Comparison of ENCODE assay signal across 8 cellular contexts in the genomic region with DNA sequence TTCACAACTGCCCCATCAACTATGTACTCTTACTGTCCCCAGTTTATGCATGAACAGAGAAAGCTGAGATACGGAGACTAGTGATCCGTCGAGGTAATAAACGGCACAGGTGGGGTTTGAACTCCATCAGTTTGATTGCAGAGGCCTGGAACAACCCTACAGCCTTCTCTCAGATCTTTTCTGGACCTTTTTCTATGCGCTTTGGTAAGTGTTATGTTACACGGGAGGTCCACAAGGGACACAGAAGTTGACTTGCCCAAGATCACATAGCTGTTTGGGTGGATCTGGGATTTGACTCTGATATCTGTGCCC. TPM values are rescaled to one million over a fixed set of nuclear protein-coding genes. Genes with fewer than 3 reads are reported as not detected.
A peak's percentile ranks its signal among the peaks of the same experiment; 100 is the strongest.
DNase-seq lines count a peak whose midpoint lies in the region; FAIRE-seq and TF ChIP-seq lines count a peak whose summit lies in the region.

No MANE protein-coding gene starts in this region.

- FAIRE-seq in urothelium cell line (lab: Jason Lieb, UNC) = no peak

- H3K4me1 Mint-ChIP-seq in activated CD4-positive, alpha-beta T cell treated with anti-CD3 and anti-CD28 coated beads, Interleukin-2, amount 10 ng/mL, durations not matched to agents 7 days and 5 days = peaks cover 17% of the 10 kb centered on the region

- H3K27me3 ChIP-seq in adipocyte (replicated peaks; ENCODE audit: control insufficient read depth, insufficient read depth, low read length) (no peaks in the 10 kb centered on the region), layer of hippocampus (ENCODE audit: control insufficient read depth, insufficient read depth, low read length) (no peaks in the 10 kb centered on the region), testis (no peaks in the 10 kb centered on the region)

- peak overlapping the region; percentile 85 for H3K27ac ChIP-seq in layer of hippocampus (ENCODE audit: low read depth, low read length)
- peak overlapping the region; percentile 81 to 93 for H3K27ac ChIP-seq in testis

- H3K36me3 Mint-ChIP-seq in activated CD4-positive, alpha-beta T cell treated with anti-CD3 and anti-CD28 coated beads, Interleukin-2, amount 10 ng/mL, durations not matched to agents 7 days and 5 days (ENCODE audit: low read depth) = peaks cover 24% of the 10 kb centered on the region

- no peaks in the 10 kb centered on the region for H3K9me3 Mint-ChIP-seq in activated CD4-positive, alpha-beta T cell treated with anti-CD3 and anti-CD28 coated beads, Interleukin-2, amount 10 ng/mL, durations not matched to agents 7 days and 5 days

- peak overlapping the region; percentile 85 for H3K27ac Mint-ChIP-seq in activated CD4-positive, alpha-beta T cell treated with anti-CD3 and anti-CD28 coated beads, Interleukin-2, amount 10 ng/mL, durations not matched to agents 7 days and 5 days

- H3K27me3 Mint-ChIP-seq in activated CD4-positive, alpha-beta T cell treated with anti-CD3 and anti-CD28 coated beads, Interleukin-2, amount 10 ng/mL, durations not matched to agents 7 days and 5 days = peaks cover 3% of the 10 kb centered on the region

- H3K36me3 ChIP-seq in adipocyte (ENCODE audit: control insufficient read depth, insufficient read depth, low read length, severe bottlenecking) (peaks cover 29% of the 10 kb centered on the region), testis (ENCODE audit: low read depth, missing control alignments) (no peaks in the 10 kb centered on the region)

- 39 to 40% methylated on average over 6 of the region's 6 CpGs for WGBS in testis, 2 donors

- no peak for TF ChIP-seq POLR2A in testis (IDR thresholded peaks at IDR 0.05)

- no peak for DNase-seq in activated CD4-positive, alpha-beta T cell treated with anti-CD3 and anti-CD28 coated beads, Interleukin-2, amount 10 ng/mL, durations not matched to agents 7 days and 5 days
- DNase-seq in activated CD4-positive, alpha-beta T cell treated with anti-CD3 and anti-CD28 coated beads for 48 hours = no peak
- DNase-seq in adipocyte (ENCODE audit: low read depth) = no peak
- DNase-seq in testis = no peak
- no peak for DNase-seq in A172 (ENCODE audit: low spot score)
- no peak for DNase-seq in urothelium cell line (ENCODE audit: low spot score)
- no peak for DNase-seq in glomerular visceral epithelial cell (ENCODE audit: extremely low spot score)

- H3K9ac ChIP-seq in adipocyte (ENCODE audit: low read length) = peak overlapping the region; percentile 78

- POLR2A ChIA-PET in activated CD4-positive, alpha-beta T cell treated with anti-CD3 and anti-CD28 coated beads, Interleukin-2, amount 10 ng/mL, durations not matched to agents 7 days and 5 days (lab: Charles Lee) = no interaction called here

- peaks cover 23% of the 10 kb centered on the region for H3K4me1 ChIP-seq in adipocyte (ENCODE audit: control insufficient read depth, insufficient read depth, low read length)
- H3K4me1 ChIP-seq in testis = peaks cover 12% of the 10 kb centered on the region

- peak overlapping the region; percentile 68 for H3K4me3 ChIP-seq in adipocyte (ENCODE audit: low read length)
- peak overlapping the region; percentile 85 to 90 for H3K4me3 ChIP-seq in testis

- CTCF ChIA-PET in activated CD4-positive, alpha-beta T cell treated with anti-CD3 and anti-CD28 coated beads, Interleukin-2, amount 10 ng/mL, durations not matched to agents 7 days and 5 days (lab: Charles Lee) = interaction anchor here (0.7 to 3.2 kb wide), 14 partner anchors 9 to 493 kb away, joined by 3 to 16 read pairs (median 3); a partner anchor contains a TSS

- intact Hi-C loops in testis (cut with DNase I; ENCODE audit: low total_unique reads) = no loop called here

- peak overlapping the region; percentile 96 for H3K4me3 Mint-ChIP-seq in activated CD4-positive, alpha-beta T cell treated with anti-CD3 and anti-CD28 coated beads, Interleukin-2, amount 10 ng/mL, durations not matched to agents 7 days and 5 days

- no peak for TF ChIP-seq CTCF in testis (IDR thresholded peaks at IDR 0.05)

- H3K9me3 ChIP-seq in adipocyte (ENCODE audit: control insufficient read depth, low read length) (no peaks in the 10 kb centered on the region), testis (no peaks in the 10 kb centered on the region)

RNA-seq across cellular contexts. Expression of a gene that starts 1.1 kb away (rescaled TPM):
- 10 to 100 TPM; 58.8 to 64.9 TPM for total RNA-seq in activated CD4-positive, alpha-beta T cell treated with anti-CD3 and anti-CD28 coated beads, Interleukin-2, amount 10 ng/mL, durations not matched to agents 7 days and 5 days
- 10 to 100 TPM; 84.8 to 90.2 TPM for total RNA-seq in testis
- 145 TPM for polyA plus RNA-seq in testis (ENCODE audit: insufficient read depth, low read depth, low replicate concordance)
- total RNA-seq in A172 (2014; rRNA removed; shearing (Covaris generic)) = 81.7 and 91.5 TPM in 2 replicates

RNA-seq across cellular contexts. Expression of a gene that starts 29.4 kb away (rescaled TPM):
- not detected for total RNA-seq in activated CD4-positive, alpha-beta T cell treated with anti-CD3 and anti-CD28 coated beads, Interleukin-2, amount 10 ng/mL, durations not matched to agents 7 days and 5 days
- total RNA-seq in testis = 10 to 100 TPM; 17.6 to 33.3 TPM
- polyA plus RNA-seq in testis (ENCODE audit: insufficient read depth, low read depth, low replicate concordance) = 199 TPM
- total RNA-seq in A172 (2014; rRNA removed; shearing (Covaris generic)) = 30.0 and 34.5 TPM in 2 replicates

RNA-seq across cellular contexts. Expression of a gene that starts 45.8 kb away (rescaled TPM):
- 1 to 10 TPM; 2.0 to 2.6 TPM for total RNA-seq in activated CD4-positive, alpha-beta T cell treated with anti-CD3 and anti-CD28 coated beads, Interleukin-2, amount 10 ng/mL, durations not matched to agents 7 days and 5 days
- total RNA-seq in testis = 10 to 100 TPM; 23.0 to 24.3 TPM
- polyA plus RNA-seq in testis (ENCODE audit: insufficient read depth, low read depth, low replicate concordance) = 16.0 TPM
- total RNA-seq in A172 (2014; rRNA removed; shearing (Covaris generic)) = 30.0 and 32.9 TPM in 2 replicates

RNA-seq across cellular contexts. Expression of a gene that starts 56.3 kb away (rescaled TPM):
- not detected for total RNA-seq in activated CD4-positive, alpha-beta T cell treated with anti-CD3 and anti-CD28 coated beads, Interleukin-2, amount 10 ng/mL, durations not matched to agents 7 days and 5 days
- total RNA-seq in testis = under 1 TPM in 1 of 2 donors, not detected in 1; 0.71 TPM
- polyA plus RNA-seq in testis (ENCODE audit: insufficient read depth, low read depth, low replicate concordance) = 1.4 TPM
- total RNA-seq in A172 (2014; rRNA removed; shearing (Covaris generic)) = not detected in 2 replicates

Comparison
In these comparisons a context has a peak if more than half of its experiments do, and no peak if none do; other contexts are left out.
1. RNA of a gene that starts 29.4 kb away (total RNA-seq): 17.6 to 33.3 TPM in testis and 30.0 to 34.5 TPM in A172; not detected in activated CD4-positive, alpha-beta T cell treated with anti-CD3 and anti-CD28 coated beads, Interleukin-2, amount 10 ng/mL, durations not matched to agents 7 days and 5 days; every median in the first group is over 10 times any median in the second.